8 cellular contexts compared by ENCODE assay signal in the genomic region with DNA sequence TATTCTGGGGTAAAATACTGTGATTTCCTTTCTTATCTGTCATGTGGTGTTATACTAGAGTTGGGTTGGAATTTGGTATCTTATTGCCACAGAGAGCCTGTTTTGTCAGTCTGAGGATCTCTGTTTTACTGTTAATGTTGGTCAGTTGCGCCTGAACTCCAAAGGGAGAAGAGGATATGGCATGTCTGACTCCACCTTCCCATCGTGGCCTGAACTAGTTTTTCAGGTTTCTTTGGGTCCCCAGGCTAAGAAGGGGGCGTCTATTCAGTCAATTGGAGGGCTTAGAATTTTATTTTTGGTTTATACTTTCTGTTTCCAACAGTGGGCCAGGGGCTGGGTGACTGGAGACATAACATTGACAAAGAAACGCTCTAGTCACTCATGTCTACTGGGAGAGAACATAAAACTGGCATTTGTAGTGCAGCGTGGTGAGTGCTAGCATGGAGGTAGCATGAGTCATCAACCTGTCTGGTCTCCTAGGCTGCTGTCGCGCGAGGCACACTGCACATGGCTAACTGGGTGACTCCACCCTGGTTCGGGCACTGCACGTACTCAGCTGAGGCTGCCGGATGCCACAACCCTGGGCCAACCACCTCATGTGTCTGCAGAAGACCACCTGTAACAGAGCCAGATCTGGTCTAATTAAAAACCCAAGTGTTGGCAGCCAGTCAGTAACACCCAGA.
A peak's percentile ranks its signal among the peaks of the same experiment; 100 is the strongest.
DNase-seq lines count a peak whose midpoint lies in the region; ATAC-seq and TF ChIP-seq lines count a peak whose summit lies in the region.

No MANE protein-coding gene starts in this region.

- H3K9me3 ChIP-seq in MM.1S (replicated peaks; ENCODE audit: insufficient read depth, low read length), result no peaks in the 10 kb centered on the region
- no peaks in the 10 kb centered on the region for H3K9me3 ChIP-seq in left ventricle myocardium inferior (replicated peaks)

- H2AFZ ChIP-seq in MM.1S (ENCODE audit: low read length), result no peak overlapping the region

- ATAC-seq in GM18519 (IDR thresholded peaks at IDR 0.05; ENCODE audit: low FRiP score, unreplicated experiment), result peak; percentile 76
- peak; percentile 36 for ATAC-seq in HG03469 (IDR thresholded peaks at IDR 0.05; ENCODE audit: unreplicated experiment)

- no peaks in the 10 kb centered on the region for H3K79me2 ChIP-seq in MM.1S (ENCODE audit: low read length)

- no peaks in the 10 kb centered on the region for H3K27me3 ChIP-seq in MM.1S (replicated peaks; ENCODE audit: insufficient read depth, low read length)
- H3K27me3 ChIP-seq in left ventricle myocardium inferior (ENCODE audit: low read depth), result no peaks in the 10 kb centered on the region

- no peak overlapping the region for H3K4me3 ChIP-seq in MM.1S (ENCODE audit: low read length)
- no peak overlapping the region for H3K4me3 ChIP-seq in left ventricle myocardium inferior

- peaks cover 4% of the 10 kb centered on the region for H3K27me3 Mint-ChIP-seq in activated naive CD4-positive, alpha-beta T cell treated with anti-CD3 and anti-CD28 coated beads, Interleukin-2, amount 10 ng/mL, durations not matched to agents 7 days and 5 days

- H3K36me3 Mint-ChIP-seq in activated naive CD4-positive, alpha-beta T cell treated with anti-CD3 and anti-CD28 coated beads, Interleukin-2, amount 10 ng/mL, durations not matched to agents 7 days and 5 days, result no peaks in the 10 kb centered on the region

- H3K27ac ChIP-seq in MM.1S (ENCODE audit: low read length) (no peak overlapping the region), left ventricle myocardium inferior (replicated peaks) (no peak overlapping the region)

- no peak for TF ChIP-seq CTCF in MM.1S (IDR thresholded peaks at IDR 0.05; ENCODE audit: low read length)
- TF ChIP-seq CTCF in left ventricle myocardium inferior (IDR thresholded peaks at IDR 0.05; ENCODE audit: borderline replicate concordance), result no peak

- H3K36me3 ChIP-seq in MM.1S (replicated peaks; ENCODE audit: insufficient read depth, low read length), result no peaks in the 10 kb centered on the region
- no peaks in the 10 kb centered on the region for H3K36me3 ChIP-seq in left ventricle myocardium inferior

- CTCF ChIA-PET in activated naive CD4-positive, alpha-beta T cell treated with anti-CD3 and anti-CD28 coated beads, Interleukin-2, amount 10 ng/mL, durations not matched to agents 7 days and 5 days (lab: Charles Lee), result no interaction called here

- H3K9me2 ChIP-seq in MM.1S (replicated peaks; ENCODE audit: insufficient read depth, low read length), result no peaks in the 10 kb centered on the region

- intact Hi-C loops in left ventricle myocardium inferior (cut with micrococcal nuclease), result no loop called here

- H3F3A ChIP-seq in MM.1S (ENCODE audit: insufficient read depth, low read length), result no peaks in the 10 kb centered on the region

- no peak overlapping the region for H3K4me2 ChIP-seq in MM.1S (ENCODE audit: low read depth, low read length)

- no peaks in the 10 kb centered on the region for H3K9me3 Mint-ChIP-seq in activated naive CD4-positive, alpha-beta T cell treated with anti-CD3 and anti-CD28 coated beads, Interleukin-2, amount 10 ng/mL, durations not matched to agents 7 days and 5 days

- H4K20me1 ChIP-seq in MM.1S (ENCODE audit: insufficient read depth, low read length), result no peaks in the 10 kb centered on the region

- peaks cover 8% of the 10 kb centered on the region for H3K4me1 Mint-ChIP-seq in activated naive CD4-positive, alpha-beta T cell treated with anti-CD3 and anti-CD28 coated beads, Interleukin-2, amount 10 ng/mL, durations not matched to agents 7 days and 5 days

- peak; percentile 43 for DNase-seq in activated naive CD4-positive, alpha-beta T cell treated with anti-CD3 and anti-CD28 coated beads, Interleukin-2, amount 10 ng/mL, durations not matched to agents 7 days and 5 days
- DNase-seq in occipital lobe (lab: John Stamatoyannopoulos, UW), result peak; percentile 53
- no peak for DNase-seq in DMS 273 (lab: John Stamatoyannopoulos, UW; ENCODE audit: unreplicated experiment)
- no peak for DNase-seq in MM.1S
- no peak for DNase-seq in left ventricle myocardium inferior
- no peak for DNase-seq in HCEC 1CT

- H3K27ac Mint-ChIP-seq in activated naive CD4-positive, alpha-beta T cell treated with anti-CD3 and anti-CD28 coated beads, Interleukin-2, amount 10 ng/mL, durations not matched to agents 7 days and 5 days, result no peak overlapping the region

- H3K4me1 ChIP-seq in MM.1S (ENCODE audit: low read length), result no peaks in the 10 kb centered on the region
- H3K4me1 ChIP-seq in left ventricle myocardium inferior, result no peaks in the 10 kb centered on the region

- no peak overlapping the region for H3K9ac ChIP-seq in MM.1S (ENCODE audit: low read length)

- H3K4me3 Mint-ChIP-seq in activated naive CD4-positive, alpha-beta T cell treated with anti-CD3 and anti-CD28 coated beads, Interleukin-2, amount 10 ng/mL, durations not matched to agents 7 days and 5 days, result no peak overlapping the region

Comparison
In these comparisons a context has a peak if more than half of its experiments do, and no peak if none do; other contexts are left out.
1. DNase-seq: peak in activated naive CD4-positive, alpha-beta T cell treated with anti-CD3 and anti-CD28 coated beads, Interleukin-2, amount 10 ng/mL, durations not matched to agents 7 days and 5 days (single experiment) and occipital lobe (single experiment); none in DMS 273 (single experiment), MM.1S (single experiment), left ventricle myocardium inferior (single experiment) and HCEC 1CT (single experiment).